ENCODE assay signal across 8 cellular contexts in the genomic region with DNA sequence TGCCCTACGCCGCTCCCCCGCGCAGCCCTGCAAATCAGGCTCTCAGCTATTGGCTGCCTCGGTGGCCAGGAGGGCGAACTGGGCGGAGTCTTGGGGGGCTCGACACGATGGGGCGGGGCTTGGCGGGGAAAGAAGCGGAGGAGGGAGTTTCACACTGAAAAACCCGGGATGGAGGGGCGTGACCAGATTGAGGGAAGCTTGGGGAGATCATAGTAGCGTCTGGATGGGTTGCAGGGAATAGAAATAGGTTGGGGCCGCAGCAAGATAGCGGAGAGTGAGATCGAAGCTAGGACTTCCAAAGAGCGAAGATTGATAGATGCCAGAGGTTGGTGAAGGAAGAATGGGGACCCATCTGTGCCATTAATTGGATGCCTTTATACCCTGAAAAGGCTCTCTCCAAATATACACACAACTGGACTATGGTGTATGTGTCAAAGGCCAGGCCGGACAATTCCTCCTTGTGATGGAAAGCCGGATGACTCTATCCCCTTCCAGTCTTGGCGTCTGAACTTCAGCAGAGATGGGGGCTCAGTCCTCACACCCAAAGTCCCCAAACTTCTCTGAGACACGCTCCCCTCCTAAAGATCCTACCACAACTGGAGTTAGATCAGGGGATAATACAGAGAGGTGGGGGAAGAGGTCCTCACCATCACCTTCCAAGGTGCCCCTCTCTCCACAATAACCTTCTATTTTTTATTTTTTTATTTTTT. TPM values are rescaled to one million over a fixed set of nuclear protein-coding genes. Genes with fewer than 3 reads are reported as not detected.
DNase-seq lines count a peak whose midpoint lies in the region; ATAC-seq, FAIRE-seq and TF ChIP-seq lines count a peak whose summit lies in the region.

No MANE protein-coding gene starts in this region.

- peaks cover 7% of the 10 kb centered on the region for H3K4me1 Mint-ChIP-seq in activated CD8-positive, alpha-beta T cell treated with anti-CD3 and anti-CD28 coated beads, Interleukin-2, amount 10 ng/mL, durations not matched to agents 7 days and 5 days (ENCODE audit: low read depth)
- peaks cover 6 to 15% of the 10 kb centered on the region in 2 donors for H3K4me1 Mint-ChIP-seq in natural killer cell

- no TSS peak for BruUV-seq in endothelial cell of umbilical vein (replicated peaks; lab: Mats Ljungman, UMichigan)

- no peak for TF ChIP-seq POLR2A in endothelial cell of umbilical vein (IDR thresholded peaks at IDR 0.05; ENCODE audit: low read depth, low read length)

- H3K9ac ChIP-seq in BLaER1 = no peak overlapping the region
- no peak overlapping the region for H3K9ac ChIP-seq in endothelial cell of umbilical vein (replicated peaks; ENCODE audit: extremely low read depth, insufficient read depth, low read length)

- 19% methylated on average over 23 of the region's 23 CpGs for WGBS in thymus

- H4K20me1 ChIP-seq in BLaER1 (peaks cover 34% of the 10 kb centered on the region), endothelial cell of umbilical vein (replicated peaks; ENCODE audit: control insufficient read depth, extremely low read depth, insufficient read depth, low read length) (no peaks in the 10 kb centered on the region)

- DNase-seq in NCI-H1092 (lab: John Stamatoyannopoulos, UW) (peak; percentile 37), endothelial cell of umbilical vein (ENCODE audit: low read depth, low spot score) (peak; percentile 36), natural killer cell (no peak), GM10266 (ENCODE audit: extremely low spot score) (no peak)
- peak; percentile 68 for DNase-seq in activated CD8-positive, alpha-beta T cell treated with anti-CD3 and anti-CD28 coated beads, Interleukin-2, amount 10 ng/mL, durations not matched to agents 7 days and 5 days

- H3K4me2 ChIP-seq in BLaER1 (peak overlapping the region; percentile 97), endothelial cell of umbilical vein (ENCODE audit: insufficient read depth, low read length) (peak overlapping the region; percentile 55)

- no peaks in the 10 kb centered on the region for H3K9me3 ChIP-seq in BLaER1
- H3K9me3 ChIP-seq in endothelial cell of umbilical vein (replicated peaks; ENCODE audit: control insufficient read depth, insufficient read depth, low read length) = no peaks in the 10 kb centered on the region
- peaks cover 2% of the 10 kb centered on the region for H3K9me3 ChIP-seq in thymus (ENCODE audit: control insufficient read depth)

- peak; percentile 75 for FAIRE-seq in endothelial cell of umbilical vein (lab: Jason Lieb, UNC)

- no peaks in the 10 kb centered on the region for H3K9me3 Mint-ChIP-seq in activated CD8-positive, alpha-beta T cell treated with anti-CD3 and anti-CD28 coated beads, Interleukin-2, amount 10 ng/mL, durations not matched to agents 7 days and 5 days (ENCODE audit: insufficient read depth)
- H3K9me3 Mint-ChIP-seq in natural killer cell = no peaks in the 10 kb centered on the region

- POLR2A ChIA-PET in activated CD8-positive, alpha-beta T cell treated with anti-CD3 and anti-CD28 coated beads, Interleukin-2, amount 10 ng/mL, durations not matched to agents 7 days and 5 days (lab: Charles Lee) = interaction anchor here (0.6 kb wide), 1 partner anchor 235 kb away, joined by 3 read pairs; no protein-coding TSS in a partner anchor
- POLR2A ChIA-PET in endothelial cell of umbilical vein (lab: Charles Lee) = no interaction called here

- intact Hi-C loops in endothelial cell of umbilical vein (cut with micrococcal nuclease) = loop anchor here (2.0 kb wide), 1 partner anchor 25 kb away; the partner anchor contains the start of gene RPL19
- intact Hi-C loops in natural killer cell (cut with micrococcal nuclease) = no loop called here

- CTCF ChIA-PET in activated CD8-positive, alpha-beta T cell treated with anti-CD3 and anti-CD28 coated beads, Interleukin-2, amount 10 ng/mL, durations not matched to agents 7 days and 5 days (lab: Charles Lee) = interaction anchor here (1.0 to 1.6 kb wide), 3 partner anchors 10 to 18 kb away, joined by 5 to 10 read pairs (median 6); no protein-coding TSS in a partner anchor
- CTCF ChIA-PET in endothelial cell of umbilical vein (lab: Charles Lee) = interaction anchor here (0.6 to 1.4 kb wide), 8 partner anchors 8 to 61 kb away, joined by 3 to 12 read pairs (median 6); no protein-coding TSS in a partner anchor

- H3K79me2 ChIP-seq in endothelial cell of umbilical vein (ENCODE audit: control insufficient read depth, insufficient read depth, low read length) = no peaks in the 10 kb centered on the region

- no peaks in the 10 kb centered on the region for H3K36me3 ChIP-seq in BLaER1
- H3K36me3 ChIP-seq in endothelial cell of umbilical vein (ENCODE audit: control insufficient read depth in 2 of 2, extremely low read depth in 1 of 2, insufficient read depth in 2 of 2, low read length in 2 of 2) = no peaks in the 10 kb centered on the region
- no peaks in the 10 kb centered on the region for H3K36me3 ChIP-seq in thymus (ENCODE audit: control insufficient read depth, insufficient read depth)

- H3K4me1 ChIP-seq in BLaER1 (peaks cover 47% of the 10 kb centered on the region), endothelial cell of umbilical vein (ENCODE audit: control insufficient read depth, extremely low read depth, insufficient read depth, low read length) (peaks cover 14% of the 10 kb centered on the region), thymus (ENCODE audit: control insufficient read depth, insufficient read depth, low read length) (peaks cover 6% of the 10 kb centered on the region)

- no peaks in the 10 kb centered on the region for H3K9me1 ChIP-seq in endothelial cell of umbilical vein (replicated peaks; ENCODE audit: control insufficient read depth, extremely low read depth, insufficient read depth, low read length)

- H3K4me3 Mint-ChIP-seq in activated CD8-positive, alpha-beta T cell treated with anti-CD3 and anti-CD28 coated beads, Interleukin-2, amount 10 ng/mL, durations not matched to agents 7 days and 5 days = peak overlapping the region; percentile 68
- H3K4me3 Mint-ChIP-seq in natural killer cell = peak overlapping the region; percentile 78

- H3K4me3 ChIP-seq in BLaER1 (peak overlapping the region; percentile 64), endothelial cell of umbilical vein (replicated peaks in 1 of 3; ENCODE audit: insufficient read depth in 1 of 3, low read depth in 1 of 3, low read length in 3 of 3) (peak overlapping the region in 2 of 3 experiments; percentile 9 to 26), thymus (ENCODE audit: low read length) (peak overlapping the region; percentile 47)

- dilution Hi-C loops in endothelial cell of umbilical vein (cut with MboI; ENCODE audit: extremely low pct_ligation_motif_present, low sequenced_read_pairs) = no loop called here

- H3K27ac Mint-ChIP-seq in activated CD8-positive, alpha-beta T cell treated with anti-CD3 and anti-CD28 coated beads, Interleukin-2, amount 10 ng/mL, durations not matched to agents 7 days and 5 days = no peak overlapping the region
- H3K27ac Mint-ChIP-seq in natural killer cell = no peak overlapping the region

- no peak overlapping the region for H3K27ac ChIP-seq in BLaER1
- no peak overlapping the region for H3K27ac ChIP-seq in endothelial cell of umbilical vein (ENCODE audit: insufficient read depth, low read depth, low read length)
- no peak overlapping the region for H3K27ac ChIP-seq in thymus (ENCODE audit: low read depth)

- H3K27me3 Mint-ChIP-seq in activated CD8-positive, alpha-beta T cell treated with anti-CD3 and anti-CD28 coated beads, Interleukin-2, amount 10 ng/mL, durations not matched to agents 7 days and 5 days (ENCODE audit: low read depth) = peaks cover 40% of the 10 kb centered on the region
- H3K27me3 Mint-ChIP-seq in natural killer cell (ENCODE audit: low read depth in 2 of 2) = peaks cover 27 to 49% of the 10 kb centered on the region in 2 donors

- peaks cover 3% of the 10 kb centered on the region for H3K36me3 Mint-ChIP-seq in activated CD8-positive, alpha-beta T cell treated with anti-CD3 and anti-CD28 coated beads, Interleukin-2, amount 10 ng/mL, durations not matched to agents 7 days and 5 days (ENCODE audit: low read depth)
- no peaks in the 10 kb centered on the region for H3K36me3 Mint-ChIP-seq in natural killer cell

- peaks cover 59% of the 10 kb centered on the region for H3K27me3 ChIP-seq in BLaER1
- H3K27me3 ChIP-seq in endothelial cell of umbilical vein (ENCODE audit: control insufficient read depth in 2 of 2, insufficient read depth in 2 of 2, low read length in 2 of 2) = peaks cover 28 to 31% of the 10 kb centered on the region in 2 experiments
- peaks cover 53% of the 10 kb centered on the region for H3K27me3 ChIP-seq in thymus (ENCODE audit: control insufficient read depth, insufficient read depth)

- ATAC-seq in activated CD8-positive, alpha-beta T cell treated with anti-CD3 and anti-CD28 coated beads, Interleukin-2, amount 10 ng/mL, durations not matched to agents 7 days and 5 days = peak; percentile 87
- ATAC-seq in natural killer cell (peak; percentile 52 to 83 (median 74)), HG03175 (IDR thresholded peaks at IDR 0.05; ENCODE audit: unreplicated experiment) (no peak)

- TF ChIP-seq CTCF in endothelial cell of umbilical vein (IDR thresholded peaks at IDR 0.05; ENCODE audit: extremely low read depth in 1 of 2, insufficient read depth in 1 of 2, low read depth in 1 of 2, low read length in 2 of 2) = no peak
- TF ChIP-seq CTCF in natural killer cell (IDR thresholded peaks at IDR 0.05) = no peak
- no peak for TF ChIP-seq CTCF in GM10266 (IDR thresholded peaks at IDR 0.05; ENCODE audit: control insufficient read depth, insufficient read depth, low read depth, missing control alignments)

- H2AFZ ChIP-seq in endothelial cell of umbilical vein (ENCODE audit: low read depth, low read length) = peak overlapping the region; percentile 42

RNA-seq across cellular contexts. Expression of gene STAC2, which starts 0.4 kb away (rescaled TPM):
- not detected for total RNA-seq in activated CD8-positive, alpha-beta T cell treated with anti-CD3 and anti-CD28 coated beads, Interleukin-2, amount 10 ng/mL, durations not matched to agents 7 days and 5 days
- total RNA-seq in endothelial cell of umbilical vein = not detected in 2 replicates
- not detected in 2 replicates for polyA plus RNA-seq in endothelial cell of umbilical vein
- polyA plus RNA-seq in endothelial cell of umbilical vein (2011; cell fraction: cytosol; rRNA removed) = not detected in 2 replicates
- not detected in 2 replicates for polyA plus RNA-seq in endothelial cell of umbilical vein (2011; cell fraction: nucleus; rRNA removed)
- polyA plus RNA-seq in endothelial cell of umbilical vein (2012) = not detected in 2 replicates
- not detected in 2 replicates for polyA minus RNA-seq in endothelial cell of umbilical vein
- not detected for polyA minus RNA-seq in endothelial cell of umbilical vein (2011; cell fraction: cytosol; rRNA and poly(A)+ RNA removed)
- polyA minus RNA-seq in endothelial cell of umbilical vein (2011; cell fraction: nucleus; rRNA and poly(A)+ RNA removed) = not detected in 2 replicates
- not detected for total RNA-seq in natural killer cell
- 1.6 TPM for polyA plus RNA-seq in thymus

RNA-seq across cellular contexts. Expression of gene RPL19, which starts 26.0 kb away (rescaled TPM):
- 1,000 to 10,000 TPM; 1,896 to 1,946 TPM for total RNA-seq in activated CD8-positive, alpha-beta T cell treated with anti-CD3 and anti-CD28 coated beads, Interleukin-2, amount 10 ng/mL, durations not matched to agents 7 days and 5 days
- total RNA-seq in endothelial cell of umbilical vein = 1,752 and 1,802 TPM in 2 replicates
- 1,595 and 1,958 TPM in 2 replicates for polyA plus RNA-seq in endothelial cell of umbilical vein
- polyA plus RNA-seq in endothelial cell of umbilical vein (2011; cell fraction: cytosol; rRNA removed) = 2,668 and 2,686 TPM in 2 replicates
- 765 and 790 TPM in 2 replicates for polyA plus RNA-seq in endothelial cell of umbilical vein (2011; cell fraction: nucleus; rRNA removed)
- polyA plus RNA-seq in endothelial cell of umbilical vein (2012) = 1,979 and 2,305 TPM in 2 replicates
- 607 and 737 TPM in 2 replicates for polyA minus RNA-seq in endothelial cell of umbilical vein
- 846 TPM for polyA minus RNA-seq in endothelial cell of umbilical vein (2011; cell fraction: cytosol; rRNA and poly(A)+ RNA removed)
- 81.7 and 101 TPM in 2 replicates for polyA minus RNA-seq in endothelial cell of umbilical vein (2011; cell fraction: nucleus; rRNA and poly(A)+ RNA removed)
- 1,000 to 10,000 TPM; 1,182 to 1,484 (median 1,482) TPM for total RNA-seq in natural killer cell
- 3,788 TPM for polyA plus RNA-seq in thymus

RNA-seq across cellular contexts. Expression of gene CACNB1, which starts 28.7 kb away (rescaled TPM):
- total RNA-seq in activated CD8-positive, alpha-beta T cell treated with anti-CD3 and anti-CD28 coated beads, Interleukin-2, amount 10 ng/mL, durations not matched to agents 7 days and 5 days = 10 to 100 TPM; 22.1 to 23.2 TPM
- total RNA-seq in endothelial cell of umbilical vein (12.3 and 14.6 TPM in 2 replicates), natural killer cell (10 to 100 TPM; 23.7 to 28.5 (median 28.1) TPM)
- polyA plus RNA-seq in endothelial cell of umbilical vein (4.7 and 5.0 TPM in 2 replicates), thymus (11.7 TPM)
- polyA plus RNA-seq in endothelial cell of umbilical vein (2011; cell fraction: cytosol; rRNA removed) = 2.5 and 3.3 TPM in 2 replicates
- 28.3 and 33.7 TPM in 2 replicates for polyA plus RNA-seq in endothelial cell of umbilical vein (2011; cell fraction: nucleus; rRNA removed)
- polyA plus RNA-seq in endothelial cell of umbilical vein (2012) = 3.7 and 5.1 TPM in 2 replicates
- 11.2 and 16.3 TPM in 2 replicates for polyA minus RNA-seq in endothelial cell of umbilical vein
- polyA minus RNA-seq in endothelial cell of umbilical vein (2011; cell fraction: cytosol; rRNA and poly(A)+ RNA removed) = 4.7 TPM
- polyA minus RNA-seq in endothelial cell of umbilical vein (2011; cell fraction: nucleus; rRNA and poly(A)+ RNA removed) = 9.0 and 9.9 TPM in 2 replicates

Comparison
In these comparisons a context has a peak if more than half of its experiments do, and no peak if none do; other contexts are left out.
1. DNase-seq: peak in NCI-H1092 (single experiment), activated CD8-positive, alpha-beta T cell treated with anti-CD3 and anti-CD28 coated beads, Interleukin-2, amount 10 ng/mL, durations not matched to agents 7 days and 5 days (single experiment) and endothelial cell of umbilical vein (single experiment); none in natural killer cell (single experiment) and GM10266 (single experiment).
2. Peak in every context shown above with its lines, with median percentiles within 50 percentile points of each other: H3K4me3 ChIP-seq.